ENCODE assay signal across 8 cellular contexts in the genomic region with DNA sequence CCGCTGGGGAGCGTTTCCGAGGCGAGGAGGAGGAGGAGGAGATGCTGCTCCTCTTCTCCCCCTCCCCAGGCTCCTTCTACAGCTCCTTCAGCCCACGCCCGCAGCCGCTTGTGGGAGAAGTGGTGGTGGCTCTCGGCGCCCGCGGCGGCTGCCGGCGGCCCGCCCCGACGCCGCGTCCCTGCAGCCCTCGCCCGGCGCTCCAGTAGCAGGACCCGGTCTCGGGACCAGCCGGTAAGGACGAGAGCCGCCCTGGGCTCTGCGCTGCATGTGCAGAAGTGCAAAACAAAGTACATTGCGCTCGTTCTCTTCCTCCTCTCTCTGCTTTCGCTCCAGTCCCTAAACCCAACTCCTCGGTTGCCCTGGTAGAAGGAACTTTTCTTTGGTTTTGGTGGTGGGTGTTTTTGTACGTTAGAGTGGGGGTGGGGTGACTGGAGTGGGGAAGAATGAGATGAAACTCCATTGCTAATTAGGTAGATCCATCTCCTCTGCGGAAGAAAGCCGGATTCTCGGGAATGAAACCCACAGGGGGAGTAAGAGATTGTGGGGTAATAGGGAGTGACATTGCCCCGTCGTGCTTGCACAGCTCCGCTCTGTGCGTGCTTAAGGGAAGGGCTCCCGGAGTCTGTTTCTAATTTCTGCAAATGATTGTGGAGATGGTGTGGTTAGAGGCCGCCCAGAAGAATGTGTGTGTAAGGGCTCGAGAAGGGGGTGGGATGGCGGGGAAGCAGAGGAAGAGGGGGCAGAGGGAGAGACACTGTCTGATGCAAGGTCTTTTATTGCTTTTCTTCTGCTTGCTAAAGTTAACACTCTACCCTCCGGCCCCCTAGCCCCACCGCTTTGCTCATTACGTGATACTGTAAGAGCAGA. TPM values are rescaled to one million over a fixed set of nuclear protein-coding genes. Genes with fewer than 3 reads are reported as not detected.
DNase-seq lines count a peak whose midpoint lies in the region; ATAC-seq, FAIRE-seq and TF ChIP-seq lines count a peak whose summit lies in the region.

No MANE protein-coding gene starts in this region.

- H3K27me3 Mint-ChIP-seq in HFFc6 (ENCODE audit: insufficient read depth) (peaks cover 5% of the 10 kb centered on the region; the same call in 1 of the 2 replicates), naive B cell (peaks cover 24 to 31% (median 30%) of the 10 kb centered on the region in 3 donors)

- H3K4me1 Mint-ChIP-seq in HFFc6 (ENCODE audit: low read depth) (peaks cover 52% of the 10 kb centered on the region), naive B cell (peaks cover 10 to 26% (median 14%) of the 10 kb centered on the region in 3 donors)

- no peaks in the 10 kb centered on the region for H3K9me3 Mint-ChIP-seq in HFFc6
- no peaks in the 10 kb centered on the region for H3K9me3 Mint-ChIP-seq in naive B cell

- H3K27ac Mint-ChIP-seq in HFFc6 (peak overlapping the region; percentile 99), naive B cell (peak overlapping the region in 2 of 6 donors; percentile 52 to 63)

- DNase-seq in activated T-cell treated with anti-CD3 and anti-CD28 coated beads for 48 hours (ENCODE audit: low read depth) (peak; percentile 3), activated T-cell treated with anti-CD3 and anti-CD28 coated beads for 4 hours (no peak), HFFc6 (peak; percentile 89), NCI-H2171 (lab: John Stamatoyannopoulos, UW) (peak; percentile 9), fibroblast of peridontal ligament (ENCODE audit: extremely low read depth) (peak; percentile 97), naive B cell (peak; percentile 12), urothelium cell line (ENCODE audit: low spot score) (peak; percentile 49)
- peak; percentile 20 for DNase-seq in activated T-cell treated with anti-CD3 and anti-CD28 coated beads, Interleukin-2, amount 50 U/mL, for 1 hour

- H3K36me3 Mint-ChIP-seq in HFFc6 (ENCODE audit: low read depth): no peaks in the 10 kb centered on the region; the same call in 1 of the 2 replicates
- no peaks in the 10 kb centered on the region for H3K36me3 Mint-ChIP-seq in naive B cell

- no peak for FAIRE-seq in urothelium cell line (lab: Jason Lieb, UNC)

- H3K4me3 Mint-ChIP-seq in HFFc6: peak overlapping the region; percentile 96
- peak overlapping the region; percentile 66 to 93 (median 88) for H3K4me3 Mint-ChIP-seq in naive B cell

- TF ChIP-seq CTCF in HFFc6 (IDR thresholded peaks at IDR 0.05): peak; percentile 56

- ATAC-seq in naive B cell (ENCODE audit: low read depth in 2 of 2): peak; percentile 46 to 48

RNA-seq across cellular contexts. Expression of a gene that starts 0.7 kb away (rescaled TPM):
- 10 to 100 TPM; 48.2 to 65.7 (median 58.1) TPM for total RNA-seq in HFFc6 (2021; fragmentation: NEBNext Ultra II Directional; extraction: Animal tissue kit (Norgen Biotek cat#: 25700))
- polyA plus RNA-seq in naive B cell (ENCODE audit: low read depth in 6 of 6): not detected
